8 cellular contexts compared by ENCODE assay signal in the genomic region with DNA sequence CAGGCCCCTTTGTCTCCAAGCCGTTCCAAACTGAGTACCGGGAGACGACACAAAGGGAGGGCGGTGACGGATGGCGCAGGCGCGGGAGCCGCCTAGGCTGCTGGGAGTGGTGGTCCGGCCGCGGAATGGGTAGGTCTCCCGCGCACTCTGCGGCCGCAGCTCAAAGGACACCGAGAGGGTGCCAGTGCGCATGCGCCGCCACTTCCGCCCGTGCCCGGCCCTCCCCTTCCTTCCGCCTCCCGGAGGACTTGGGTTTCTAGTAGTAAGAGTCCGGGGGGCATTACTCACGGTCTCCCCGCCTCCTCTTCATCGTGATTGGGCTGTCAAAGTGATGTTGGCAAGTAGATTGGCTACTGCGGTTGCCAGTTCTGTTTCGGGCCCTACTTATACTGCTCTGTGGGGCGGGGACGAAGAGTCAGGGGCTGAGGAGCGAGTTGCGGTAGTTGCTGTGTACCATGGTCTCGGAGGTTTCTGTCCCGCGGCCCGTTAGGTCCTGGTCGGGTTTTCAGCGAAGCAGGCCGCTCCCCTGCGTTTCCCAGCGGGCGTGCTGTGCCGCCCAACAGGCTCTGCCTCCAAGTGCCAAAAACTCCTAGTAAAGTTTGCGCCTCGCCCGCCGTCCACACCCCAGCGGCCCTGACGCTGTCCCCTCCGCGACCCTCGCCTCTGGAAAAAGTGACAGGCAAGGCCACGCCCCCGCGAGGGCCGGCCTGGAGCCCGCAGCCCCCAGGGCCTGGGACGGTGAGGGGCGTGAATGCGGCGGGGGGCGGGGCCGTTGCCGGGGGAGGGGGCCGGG. TPM values are rescaled to one million over a fixed set of nuclear protein-coding genes. Genes with fewer than 3 reads are reported as not detected.
A peak's percentile ranks its signal among the peaks of the same experiment; 100 is the strongest.
DNase-seq lines count a peak whose midpoint lies in the region; ATAC-seq and TF ChIP-seq lines count a peak whose summit lies in the region.

No MANE protein-coding gene starts in this region.

- under 1% methylated on average over 68 of the region's 68 CpGs for WGBS in liver

- H3K36me3 Mint-ChIP-seq in CD4-positive, alpha-beta T cell (ENCODE audit: low read depth) = peaks cover 37% of the 10 kb centered on the region
- peaks cover 4% of the 10 kb centered on the region for H3K36me3 Mint-ChIP-seq in activated CD4-positive, alpha-beta memory T cell treated with anti-CD3 and anti-CD28 coated beads for 36 hours

- DNase-seq in CD4-positive, alpha-beta T cell = peak; percentile 98 to 100 (median 99)
- DNase-seq in NCI-H82 (lab: John Stamatoyannopoulos, UW) (peak; percentile 100), dermis microvascular lymphatic vessel endothelial cell (ENCODE audit: low read depth in 2 of 2) (peak; percentile 99 to 100)
- DNase-seq in activated CD4-positive, alpha-beta memory T cell treated with anti-CD3 and anti-CD28 coated beads for 36 hours = peak; percentile 100
- peak; percentile 98 for DNase-seq in stimulated activated CD4-positive, alpha-beta T cell treated with anti-CD3 and anti-CD28 coated beads, Interleukin-4, amount 100 ng/mL, for 1 hour

- POLR2A ChIA-PET in CD4-positive, alpha-beta T cell (lab: Charles Lee) = interaction anchor here (0.6 to 3.1 kb wide), 13 partner anchors 10 to 928 kb away, joined by 3 to 28 read pairs (median 4); a partner anchor contains a TSS
- POLR2A ChIA-PET in activated CD4-positive, alpha-beta memory T cell treated with anti-CD3 and anti-CD28 coated beads for 36 hours (lab: Charles Lee) = interaction anchor here (0.6 to 1.4 kb wide), 4 partner anchors 83 to 201 kb away, joined by 3 to 8 read pairs (median 5); a partner anchor contains a TSS

- CTCF ChIA-PET in CD4-positive, alpha-beta T cell (lab: Charles Lee) = no interaction called here
- CTCF ChIA-PET in activated CD4-positive, alpha-beta memory T cell treated with anti-CD3 and anti-CD28 coated beads for 36 hours (lab: Charles Lee) = interaction anchor here (1.0 kb wide), 1 partner anchor 355 kb away, joined by 3 read pairs; no protein-coding TSS in a partner anchor

- no peaks in the 10 kb centered on the region for H3K36me3 ChIP-seq in liver (ENCODE audit: control insufficient read depth in 4 of 4, insufficient read depth in 3 of 4, low read depth in 1 of 4, low read length in 3 of 4)

- intact Hi-C loops in CD4-positive, alpha-beta T cell (cut with DNase I, micrococcal nuclease) = loop anchor here (2.0 to 10.0 kb wide), 4 partner anchors 98 to 928 kb away; a partner anchor contains a TSS
- intact Hi-C loops in activated CD4-positive, alpha-beta memory T cell treated with anti-CD3 and anti-CD28 coated beads for 36 hours (cut with micrococcal nuclease) = loop anchor here (1.0 to 10.0 kb wide), 4 partner anchors 34 to 472 kb away; no protein-coding TSS in a partner anchor

- peak overlapping the region; percentile 98 for H3K4me3 Mint-ChIP-seq in CD4-positive, alpha-beta T cell
- peak overlapping the region; percentile 92 for H3K4me3 Mint-ChIP-seq in activated CD4-positive, alpha-beta memory T cell treated with anti-CD3 and anti-CD28 coated beads for 36 hours

- H3K4me1 ChIP-seq in liver (ENCODE audit: control insufficient read depth in 4 of 4, insufficient read depth in 4 of 4, low read length in 3 of 4) = peaks cover 2 to 30% (median 11%) of the 10 kb centered on the region in 4 donors

- H3K27ac Mint-ChIP-seq in CD4-positive, alpha-beta T cell = peak overlapping the region; percentile 97
- peak overlapping the region; percentile 93 for H3K27ac Mint-ChIP-seq in activated CD4-positive, alpha-beta memory T cell treated with anti-CD3 and anti-CD28 coated beads for 36 hours

- peak overlapping the region; percentile 67 to 90 for H3K9ac ChIP-seq in liver (ENCODE audit: low read depth in 1 of 2, low read length in 2 of 2)

- no peaks in the 10 kb centered on the region for H3K9me3 ChIP-seq in CD4-positive, alpha-beta T cell (ENCODE audit: control insufficient read depth, low read length)
- no peaks in the 10 kb centered on the region for H3K9me3 ChIP-seq in liver (ENCODE audit: control insufficient read depth in 4 of 4, low read length in 3 of 4)

- no peak for TF ChIP-seq RAD21 in liver (IDR thresholded peaks at IDR 0.05)

- peaks cover 29% of the 10 kb centered on the region for H3K4me1 Mint-ChIP-seq in CD4-positive, alpha-beta T cell (ENCODE audit: low read depth)
- peaks cover 25% of the 10 kb centered on the region for H3K4me1 Mint-ChIP-seq in activated CD4-positive, alpha-beta memory T cell treated with anti-CD3 and anti-CD28 coated beads for 36 hours (ENCODE audit: low read depth)

- H3K27ac ChIP-seq in CD4-positive, alpha-beta T cell (ENCODE audit: low read depth, low read length) = peak overlapping the region; percentile 97
- H3K27ac ChIP-seq in liver (ENCODE audit: low read depth in 1 of 2, low read length in 2 of 2) = peak overlapping the region; percentile 100

- peaks cover 4% of the 10 kb centered on the region for H3K27me3 Mint-ChIP-seq in CD4-positive, alpha-beta T cell
- H3K27me3 Mint-ChIP-seq in activated CD4-positive, alpha-beta memory T cell treated with anti-CD3 and anti-CD28 coated beads for 36 hours = no peaks in the 10 kb centered on the region

- no peaks in the 10 kb centered on the region for H3K27me3 ChIP-seq in CD4-positive, alpha-beta T cell (ENCODE audit: control insufficient read depth, insufficient read depth, low read length)
- no peaks in the 10 kb centered on the region for H3K27me3 ChIP-seq in liver (ENCODE audit: control insufficient read depth in 4 of 4, insufficient read depth in 4 of 4, low read length in 3 of 4)

- no peak for TF ChIP-seq CTCF in CD4-positive, alpha-beta T cell (IDR thresholded peaks at IDR 0.05)
- no peak for TF ChIP-seq CTCF in liver (IDR thresholded peaks at IDR 0.05; ENCODE audit: low read depth, low read length, missing input control)

- peak; percentile 64 for ATAC-seq in CD4-positive, alpha-beta T cell (ENCODE audit: poor library complexity)
- ATAC-seq in GM19452 (IDR thresholded peaks at IDR 0.05; ENCODE audit: unreplicated experiment) = peak; percentile 45
- ATAC-seq in HG03575 (IDR thresholded peaks at IDR 0.05; ENCODE audit: extremely low read depth, insufficient number of reproducible peaks, low FRiP score, unreplicated experiment) = peak; percentile 44

- no peaks in the 10 kb centered on the region for H3K9me3 Mint-ChIP-seq in CD4-positive, alpha-beta T cell
- no peaks in the 10 kb centered on the region for H3K9me3 Mint-ChIP-seq in activated CD4-positive, alpha-beta memory T cell treated with anti-CD3 and anti-CD28 coated beads for 36 hours

- peak overlapping the region; percentile 73 to 95 (median 85) for H3K4me3 ChIP-seq in liver (ENCODE audit: low read depth in 1 of 3, low read length in 3 of 3)

TF ChIP-seq in liver, 16 proteins besides CTCF, POLR2A, EP300 and RAD21 (continues in another document):
- peak; percentile 60 to 91 for TF ChIP-seq GABPA (IDR thresholded peaks at IDR 0.05 in 1 of 2, conservative IDR thresholded peaks at IDR 0.05 in 1 of 2)
- TF ChIP-seq EGR1 (IDR thresholded peaks at IDR 0.05; ENCODE audit: low read depth in 2 of 2) = no peak
- peak; percentile 73 to 80 for TF ChIP-seq HNF4A (conservative IDR thresholded peaks at IDR 0.05)
- TF ChIP-seq, protein P1, sequence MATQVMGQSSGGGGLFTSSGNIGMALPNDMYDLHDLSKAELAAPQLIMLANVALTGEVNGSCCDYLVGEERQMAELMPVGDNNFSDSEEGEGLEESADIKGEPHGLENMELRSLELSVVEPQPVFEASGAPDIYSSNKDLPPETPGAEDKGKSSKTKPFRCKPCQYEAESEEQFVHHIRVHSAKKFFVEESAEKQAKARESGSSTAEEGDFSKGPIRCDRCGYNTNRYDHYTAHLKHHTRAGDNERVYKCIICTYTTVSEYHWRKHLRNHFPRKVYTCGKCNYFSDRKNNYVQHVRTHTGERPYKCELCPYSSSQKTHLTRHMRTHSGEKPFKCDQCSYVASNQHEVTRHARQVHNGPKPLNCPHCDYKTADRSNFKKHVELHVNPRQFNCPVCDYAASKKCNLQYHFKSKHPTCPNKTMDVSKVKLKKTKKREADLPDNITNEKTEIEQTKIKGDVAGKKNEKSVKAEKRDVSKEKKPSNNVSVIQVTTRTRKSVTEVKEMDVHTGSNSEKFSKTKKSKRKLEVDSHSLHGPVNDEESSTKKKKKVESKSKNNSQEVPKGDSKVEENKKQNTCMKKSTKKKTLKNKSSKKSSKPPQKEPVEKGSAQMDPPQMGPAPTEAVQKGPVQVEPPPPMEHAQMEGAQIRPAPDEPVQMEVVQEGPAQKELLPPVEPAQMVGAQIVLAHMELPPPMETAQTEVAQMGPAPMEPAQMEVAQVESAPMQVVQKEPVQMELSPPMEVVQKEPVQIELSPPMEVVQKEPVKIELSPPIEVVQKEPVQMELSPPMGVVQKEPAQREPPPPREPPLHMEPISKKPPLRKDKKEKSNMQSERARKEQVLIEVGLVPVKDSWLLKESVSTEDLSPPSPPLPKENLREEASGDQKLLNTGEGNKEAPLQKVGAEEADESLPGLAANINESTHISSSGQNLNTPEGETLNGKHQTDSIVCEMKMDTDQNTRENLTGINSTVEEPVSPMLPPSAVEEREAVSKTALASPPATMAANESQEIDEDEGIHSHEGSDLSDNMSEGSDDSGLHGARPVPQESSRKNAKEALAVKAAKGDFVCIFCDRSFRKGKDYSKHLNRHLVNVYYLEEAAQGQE (IDR thresholded peaks at IDR 0.05) = peak; percentile 87
- peak; percentile 33 for TF ChIP-seq NR2F2 (IDR thresholded peaks at IDR 0.05)
- TF ChIP-seq, protein P2, sequence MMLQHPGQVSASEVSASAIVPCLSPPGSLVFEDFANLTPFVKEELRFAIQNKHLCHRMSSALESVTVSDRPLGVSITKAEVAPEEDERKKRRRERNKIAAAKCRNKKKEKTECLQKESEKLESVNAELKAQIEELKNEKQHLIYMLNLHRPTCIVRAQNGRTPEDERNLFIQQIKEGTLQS (IDR thresholded peaks at IDR 0.05) = peak; percentile 75
- TF ChIP-seq FOXA1 (IDR thresholded peaks at IDR 0.05) = no peak
- no peak for TF ChIP-seq HNF4G (IDR thresholded peaks at IDR 0.05)

RNA-seq across cellular contexts. Expression of a gene that starts 0.5 kb away (rescaled TPM):
- total RNA-seq in CD4-positive, alpha-beta T cell = 10 to 100 TPM; 14.6 to 16.2 TPM
- 10 to 100 TPM; 18.4 to 18.7 TPM for total RNA-seq in activated CD4-positive, alpha-beta memory T cell treated with anti-CD3 and anti-CD28 coated beads for 36 hours
- total RNA-seq in dermis microvascular lymphatic vessel endothelial cell = 12.5 and 16.6 TPM in 2 replicates
- total RNA-seq in liver = 10 to 100 TPM in 1 of 2 donors, 1 to 10 TPM in 1; 7.5 to 14.1 TPM
- polyA plus RNA-seq in liver = 10 to 100 TPM in 1 of 2 donors, 1 to 10 TPM in 1; 8.0 to 10.1 TPM

RNA-seq across cellular contexts. Expression of a gene that starts 7.1 kb away (rescaled TPM):
- total RNA-seq in CD4-positive, alpha-beta T cell = 10 to 100 TPM; 50.2 to 56.5 TPM
- 10 to 100 TPM; 54.6 to 59.3 TPM for total RNA-seq in activated CD4-positive, alpha-beta memory T cell treated with anti-CD3 and anti-CD28 coated beads for 36 hours
- total RNA-seq in dermis microvascular lymphatic vessel endothelial cell (41.7 and 43.0 TPM in 2 replicates), liver (10 to 100 TPM; 28.6 to 32.3 TPM)
- polyA plus RNA-seq in liver = 10 to 100 TPM; 30.5 to 44.0 TPM

Comparison
In these comparisons a context has a peak if more than half of its experiments do, and no peak if none do; other contexts are left out.
1. Peak in every context shown above with its lines: DNase-seq, ATAC-seq, H3K4me3 ChIP-seq and H3K27ac ChIP-seq.